ENCODE assay signal across 8 cellular contexts in the genomic region with DNA sequence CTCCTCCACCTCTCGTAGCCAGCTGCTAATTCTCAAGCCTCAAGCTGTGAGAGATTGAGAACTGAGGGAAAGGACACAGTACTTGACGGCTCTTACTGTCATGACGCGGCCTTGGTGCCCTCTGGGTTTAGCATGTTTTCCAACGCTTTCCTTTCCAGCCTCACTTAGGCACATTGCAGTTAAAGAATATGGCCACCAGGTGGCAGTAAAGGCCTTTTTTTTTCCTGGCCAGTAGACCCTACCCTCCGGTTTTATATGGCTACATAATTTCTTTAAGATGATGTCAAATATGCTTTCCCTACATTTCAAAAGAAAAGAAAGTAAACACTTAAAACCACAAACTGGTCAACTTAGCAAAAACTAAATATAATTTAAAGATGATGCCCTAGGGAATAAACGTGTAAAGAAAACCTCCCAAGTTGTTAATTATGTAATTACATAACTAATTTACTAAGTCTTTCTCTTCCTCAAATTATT. TPM values are rescaled to one million over a fixed set of nuclear protein-coding genes. Genes with fewer than 3 reads are reported as not detected.
DNase-seq lines count a peak whose midpoint lies in the region; FAIRE-seq lines count a peak whose summit lies in the region.

No MANE protein-coding gene starts in this region.

- H3K9ac ChIP-seq in mucosa of rectum (ENCODE audit: low read depth in 1 of 2, low read length in 2 of 2), result peak overlapping the region; percentile 58 to 60

- peaks cover 6 to 19% of the 10 kb centered on the region in 2 donors for H3K4me1 ChIP-seq in mucosa of rectum (ENCODE audit: control insufficient read depth in 2 of 2, insufficient read depth in 2 of 2, low read length in 2 of 2)

- H3K4me3 ChIP-seq in mucosa of rectum (ENCODE audit: low read length in 2 of 2), result peak overlapping the region in 1 of 2 donors; percentile 16

- DNase-seq in D341Med (ENCODE audit: low spot score) (peak; percentile 74), HS-5 (ENCODE audit: low read depth) (peak; percentile 54), NCI-H82 (lab: John Stamatoyannopoulos, UW) (peak; percentile 92), stromal cell of bone marrow (ENCODE audit: low read depth) (peak; percentile 65), occipital lobe (lab: John Stamatoyannopoulos, UW) (no peak)
- DNase-seq in activated CD4-positive, alpha-beta T cell treated with anti-CD3 and anti-CD28 coated beads, Interleukin-2, amount 50 U/mL, for 24 hours (ENCODE audit: low read depth in 1 of 2, low spot score in 1 of 2), result peak; percentile 21 to 52

- H3K27ac ChIP-seq in mucosa of rectum (ENCODE audit: low read depth in 2 of 2, low read length in 2 of 2), result no peak overlapping the region

- peaks cover 3% of the 10 kb centered on the region in 2 donors for H3K36me3 ChIP-seq in mucosa of rectum (ENCODE audit: control insufficient read depth in 2 of 2, insufficient read depth in 2 of 2, low read length in 2 of 2)

- H3K27me3 ChIP-seq in mucosa of rectum (ENCODE audit: control insufficient read depth in 2 of 2, insufficient read depth in 2 of 2, low read length in 2 of 2), result no peaks in the 10 kb centered on the region

- FAIRE-seq in endometrium (lab: Jason Lieb, UNC), result peak; percentile 58

- H3K9me3 ChIP-seq in mucosa of rectum (ENCODE audit: control insufficient read depth in 2 of 2, low read length in 2 of 2), result no peaks in the 10 kb centered on the region

RNA-seq across cellular contexts. Expression of a gene that starts 56.8 kb away (rescaled TPM):
- 38.4 TPM for total RNA-seq in occipital lobe
